ENCODE assay signal across 37 cellular contexts in genomic region chr11:72124046-72124445, GRCh38. TPM values are rescaled to one million over a fixed set of nuclear protein-coding genes. Genes with fewer than 3 reads are reported as not detected.
"Had no signal": no experiment of that assay in that cellular context is flagged by ENCODE, and none has a peak within 500 bp of the region (broad histone marks: within the 10 kb centered on the region; RNA-seq: fewer than 3 reads in every experiment).

No MANE protein-coding gene starts in this region.

- H3K27ac ChIP-seq: cardiac muscle cell, colonic mucosa, dorsolateral prefrontal cortex, esophagus squamous epithelium, gastroesophageal sphincter, VCaP had no signal

- H3K27ac Mint-ChIP-seq: activated CD4-positive, alpha-beta T cell treated with anti-CD3 and anti-CD28 coated beads, Interleukin-2, amount 10 ng/mL, durations not matched to agents 7 days and 5 days; activated CD8-positive, alpha-beta T cell treated with anti-CD3 and anti-CD28 coated beads for 36 hours; activated naive CD8-positive, alpha-beta T cell; activated T-helper 17 cell treated with anti-CD3 and anti-CD28 coated beads, Interleukin-2, amount 50 U/mL, for 72 hours; T-helper 17 cell; T-helper 2 cell treated with Interferon-gamma antibody and Interleukin-4, amounts not matched to agents 5 μg/mL and 100 μg/mL, for 36 hours; WTC11 had no signal

- H3K9me3 ChIP-seq: colonic mucosa, esophagus squamous epithelium, gastroesophageal sphincter had no signal

- H3K4me1 ChIP-seq: colonic mucosa, gastroesophageal sphincter had no signal

- DNase-seq: activated CD4-positive, alpha-beta T cell treated with anti-CD3 and anti-CD28 coated beads for 1 hour; activated CD4-positive, alpha-beta T cell treated with anti-CD3 and anti-CD28 coated beads for 4 hours; activated CD4-positive, alpha-beta T cell treated with anti-CD3 and anti-CD28 coated beads, Interleukin-2, amount 10 ng/mL, durations not matched to agents 7 days and 5 days; activated CD4-positive, alpha-beta T cell treated with anti-CD3 and anti-CD28 coated beads, Interleukin-2, amount 50 U/mL, for 48 hours; activated CD8-positive, alpha-beta memory T cell treated with anti-CD3 and anti-CD28 coated beads for 24 hours; activated CD8-positive, alpha-beta T cell treated with anti-CD3 and anti-CD28 coated beads for 36 hours; activated effector memory CD4-positive, alpha-beta T cell treated with Interleukin-2 at 50 U/mL for 16 hours; activated gamma-delta T cell treated with Interleukin-2 at 50 U/mL for 16 hours; activated naive CD4-positive, alpha-beta T cell treated with anti-CD3 and anti-CD28 coated beads, Interleukin-2, amount 50 U/mL, for 16 hours; activated naive CD4-positive, alpha-beta T cell treated with Interleukin-2 at 50 U/mL for 16 hours; activated T-cell treated with anti-CD3 and anti-CD28 coated beads, Interleukin-2, amount 50 U/mL, for 4 hours; amniotic stem cell; anterior cingulate cortex; central memory CD4-positive, alpha-beta T cell; cerebellar nuclear complex; colonic mucosa; dorsolateral prefrontal cortex; effector memory CD4-positive, alpha-beta T cell; erythroblast; esophagus squamous epithelium; foreskin melanocyte; T-helper 1 cell; T-helper 17 cell; T1000 had no signal

- H3K27me3 ChIP-seq: cardiac muscle cell, colonic mucosa, esophagus squamous epithelium had no signal

- H3K36me3 ChIP-seq: cardiac muscle cell, colonic mucosa, esophagus squamous epithelium, gastroesophageal sphincter had no signal

- FAIRE-seq: astrocyte, TTC549 had no signal

- H3K4me1 Mint-ChIP-seq: T-helper 17 cell, WTC11 had no signal

- H3K4me3 ChIP-seq: cardiac muscle cell, colonic mucosa, dorsolateral prefrontal cortex, esophagus squamous epithelium, gastroesophageal sphincter had no signal

- ATAC-seq: activated CD8-positive, alpha-beta T cell treated with anti-CD3 and anti-CD28 coated beads for 36 hours; activated T-cell treated with anti-CD3 and anti-CD28 coated beads, Interleukin-2, amount 50 U/mL, for 4 hours; activated T-helper 17 cell treated with anti-CD3 and anti-CD28 coated beads, Interleukin-2, amount 50 U/mL, for 72 hours; gastroesophageal sphincter; T-helper 17 cell; WTC11 had no signal

- H3K4me3 Mint-ChIP-seq: activated CD4-positive, alpha-beta T cell treated with anti-CD3 and anti-CD28 coated beads, Interleukin-2, amount 10 ng/mL, durations not matched to agents 7 days and 5 days; activated CD8-positive, alpha-beta T cell treated with anti-CD3 and anti-CD28 coated beads for 36 hours; activated naive CD8-positive, alpha-beta T cell; activated T-cell treated with anti-CD3 and anti-CD28 coated beads, Interleukin-2, amount 50 U/mL, for 4 hours; activated T-helper 17 cell treated with anti-CD3 and anti-CD28 coated beads, Interleukin-2, amount 50 U/mL, for 72 hours; T-helper 17 cell; T-helper 2 cell treated with Interferon-gamma antibody and Interleukin-4, amounts not matched to agents 5 μg/mL and 100 μg/mL, for 36 hours; WTC11 had no signal

RNA-seq across cellular contexts. Expression of gene FOLR3, which starts 11.5 kb away (rescaled TPM):
- total RNA-seq: activated CD4-positive, alpha-beta T cell treated with anti-CD3 and anti-CD28 coated beads, Interleukin-2, amount 10 ng/mL, durations not matched to agents 7 days and 5 days; activated CD8-positive, alpha-beta T cell treated with anti-CD3 and anti-CD28 coated beads for 36 hours; activated T-cell treated with anti-CD3 and anti-CD28 coated beads, Interleukin-2, amount 50 U/mL, for 4 hours; activated T-helper 17 cell treated with anti-CD3 and anti-CD28 coated beads, Interleukin-2, amount 50 U/mL, for 72 hours; astrocyte; cardiac muscle cell; colonic mucosa; glomerular endothelial cell; WTC11 had no signal
- polyA plus RNA-seq: cardiac muscle cell had no signal

RNA-seq across cellular contexts. Expression of gene TOMT, which starts 18.3 kb away (rescaled TPM):
- total RNA-seq: activated CD4-positive, alpha-beta T cell treated with anti-CD3 and anti-CD28 coated beads, Interleukin-2, amount 10 ng/mL, durations not matched to agents 7 days and 5 days; activated CD8-positive, alpha-beta T cell treated with anti-CD3 and anti-CD28 coated beads for 36 hours; activated T-cell treated with anti-CD3 and anti-CD28 coated beads, Interleukin-2, amount 50 U/mL, for 4 hours; astrocyte; cardiac muscle cell; colonic mucosa; esophagus squamous epithelium; fibroblast of lung; fibroblast of villous mesenchyme; gastroesophageal sphincter; glomerular endothelial cell; T-helper 17 cell; WTC11 had no signal
- polyA plus RNA-seq: adipose tissue, cardiac muscle cell, fibroblast of lung had no signal
